Comparison of ENCODE assay signal across 22 cellular contexts in genomic region chr3:194588236-194588635, GRCh38.
"Had no signal": no experiment of that assay in that cellular context is flagged by ENCODE, and none has a peak within 500 bp of the region (broad histone marks: within the 10 kb centered on the region; RNA-seq: fewer than 3 reads in every experiment).

No MANE protein-coding gene starts in this region.

- H3K9me3 ChIP-seq: body of pancreas, left lung, prostate gland had no signal

- H3K27me3 ChIP-seq: body of pancreas, left lung had no signal

- H3K9me3 Mint-ChIP-seq: nephron had no signal

- H3K4me3 ChIP-seq: body of pancreas, left lung, prostate gland, skin epidermis had no signal

- H3K27me3 Mint-ChIP-seq: activated naive CD8-positive, alpha-beta T cell treated with anti-CD3 and anti-CD28 coated beads for 36 hours; central memory CD8-positive, alpha-beta T cell; stimulated activated naive CD8-positive, alpha-beta T cell treated with anti-CD3 and anti-CD28 coated beads, Interleukin-15, amount 100 ng/mL, for 72 hours had no signal

- DNase-seq: activated CD4-positive, alpha-beta T cell treated with anti-CD3 and anti-CD28 coated beads for 1 hour; activated CD4-positive, alpha-beta T cell treated with anti-CD3 and anti-CD28 coated beads, Interleukin-2, amount 50 U/mL, for 4 hours; activated naive CD8-positive, alpha-beta T cell treated with anti-CD3 and anti-CD28 coated beads for 36 hours; amniotic stem cell; body of pancreas; cortex of kidney; effector CD4-positive, alpha-beta T cell; foreskin fibroblast; islet precursor cell; left lung; midbrain; right cardiac atrium; stimulated activated CD4-positive, alpha-beta T cell treated with anti-CD3 and anti-CD28 coated beads, Interleukin-15, amount 100 ng/mL, for 24 hours; stimulated activated CD4-positive, alpha-beta T cell treated with anti-CD3 and anti-CD28 coated beads, Interleukin-2, amount 100 ng/mL, for 48 hours; stimulated activated naive CD8-positive, alpha-beta T cell treated with anti-CD3 and anti-CD28 coated beads, Interleukin-15, amount 100 ng/mL, for 72 hours; T-helper 2 cell; trophoblast cell; WERI-Rb-1 had no signal

- H3K36me3 ChIP-seq: prostate gland, WERI-Rb-1 had no signal

- H3K27ac ChIP-seq: body of pancreas, prostate gland, WERI-Rb-1 had no signal

- ATAC-seq: body of pancreas; left lung; stimulated activated naive CD8-positive, alpha-beta T cell treated with anti-CD3 and anti-CD28 coated beads, Interleukin-15, amount 100 ng/mL, for 72 hours had no signal

- H3K4me3 Mint-ChIP-seq: activated naive CD8-positive, alpha-beta T cell treated with anti-CD3 and anti-CD28 coated beads for 36 hours; central memory CD8-positive, alpha-beta T cell; stimulated activated naive CD8-positive, alpha-beta T cell treated with anti-CD3 and anti-CD28 coated beads, Interleukin-15, amount 100 ng/mL, for 72 hours had no signal

- H3K27ac Mint-ChIP-seq: activated naive CD8-positive, alpha-beta T cell treated with anti-CD3 and anti-CD28 coated beads for 36 hours; nephron; stimulated activated naive CD8-positive, alpha-beta T cell treated with anti-CD3 and anti-CD28 coated beads, Interleukin-15, amount 100 ng/mL, for 72 hours had no signal
